In the genomic region with DNA sequence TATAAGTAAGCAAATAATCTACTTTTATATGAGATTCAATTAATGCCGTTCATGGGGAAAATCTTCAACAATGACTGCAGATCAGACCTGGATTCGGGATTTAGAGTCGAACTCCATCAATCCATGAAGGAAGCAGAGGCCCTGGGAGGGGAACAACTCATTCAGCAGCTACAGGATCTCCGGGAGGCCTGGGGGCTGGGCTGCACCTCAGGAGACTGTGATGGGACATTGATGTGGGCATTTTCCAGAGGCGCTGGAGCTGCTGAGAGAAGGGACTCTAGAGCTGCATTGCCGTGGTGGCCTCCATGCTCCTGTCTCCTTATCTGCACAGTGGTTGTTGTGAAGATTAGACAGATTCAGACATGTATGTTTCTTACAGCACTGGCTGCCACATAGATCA, we compare ENCODE assay signal across 27 cellular contexts.
"Had no signal": no experiment of that assay in that cellular context is flagged by ENCODE, and none has a peak within 500 bp of the region (broad histone marks: within the 10 kb centered on the region; RNA-seq: fewer than 3 reads in every experiment).

No MANE protein-coding gene starts in this region.

- ATAC-seq: activated CD4-positive, alpha-beta T cell treated with anti-CD3 and anti-CD28 coated beads for 36 hours; activated CD8-positive, alpha-beta memory T cell treated with anti-CD3 and anti-CD28 coated beads, Interleukin-2, amount 10 ng/mL, durations not matched to agents 7 days and 5 days; activated CD8-positive, alpha-beta T cell treated with anti-CD3 and anti-CD28 coated beads, Interleukin-2, amount 10 ng/mL, durations not matched to agents 7 days and 5 days; activated naive CD4-positive, alpha-beta T cell treated with anti-CD3 and anti-CD28 coated beads, Interleukin-2, amount 50 U/mL, for 72 hours; effector memory CD8-positive, alpha-beta T cell had no signal

- H3K36me3 ChIP-seq: ascending aorta had no signal

- H3K9me3 ChIP-seq: ascending aorta had no signal

- DNase-seq: activated CD4-positive, alpha-beta memory T cell treated with anti-CD3 and anti-CD28 coated beads for 36 hours; activated CD4-positive, alpha-beta T cell treated with anti-CD3 and anti-CD28 coated beads for 36 hours; activated CD4-positive, alpha-beta T cell treated with anti-CD3 and anti-CD28 coated beads, Interleukin-2, amount 10 ng/mL, durations not matched to agents 24 days and 14 days; activated CD4-positive, CD25-positive, alpha-beta regulatory T cell; activated CD4-positive, CD25-positive, alpha-beta regulatory T cell treated with anti-CD3 and anti-CD28 coated beads, Interleukin-2, amount 50 U/mL, for 72 hours; activated CD8-positive, alpha-beta memory T cell treated with anti-CD3 and anti-CD28 coated beads, Interleukin-2, amount 10 ng/mL, durations not matched to agents 7 days and 5 days; activated CD8-positive, alpha-beta memory T cell treated with anti-CD3 and anti-CD28 coated beads, Interleukin-2, amount 50 U/mL, for 4 hours; activated CD8-positive, alpha-beta T cell treated with anti-CD3 and anti-CD28 coated beads, Interleukin-2, amount 10 ng/mL, durations not matched to agents 7 days and 5 days; activated effector memory CD4-positive, alpha-beta T cell treated with anti-CD3 and anti-CD28 coated beads, Interleukin-2, amount 50 U/mL, for 16 hours; activated naive CD4-positive, alpha-beta T cell treated with anti-CD3 and anti-CD28 coated beads for 36 hours; activated naive CD8-positive, alpha-beta T cell treated with anti-CD3 and anti-CD28 coated beads, Interleukin-2, amount 10 ng/mL, durations not matched to agents 7 days and 5 days; activated T-cell treated with anti-CD3 and anti-CD28 coated beads, Interleukin-2, amount 50 U/mL, for 1 hour; activated T-cell treated with anti-CD3 and anti-CD28 coated beads, Interleukin-2, amount 50 U/mL, for 48 hours; caudate nucleus; cortex of kidney; dermis blood vessel endothelial cell; effector CD4-positive, alpha-beta T cell; effector memory CD8-positive, alpha-beta T cell; foreskin fibroblast; head of caudate nucleus; T-helper 2 cell had no signal

- H3K4me3 ChIP-seq: ascending aorta had no signal

- H3K27ac Mint-ChIP-seq: activated CD4-positive, alpha-beta memory T cell treated with anti-CD3 and anti-CD28 coated beads for 36 hours; activated CD4-positive, alpha-beta T cell treated with anti-CD3 and anti-CD28 coated beads for 36 hours; activated CD4-positive, alpha-beta T cell treated with anti-CD3 and anti-CD28 coated beads, Interleukin-2, amount 10 ng/mL, durations not matched to agents 24 days and 14 days; activated CD8-positive, alpha-beta memory T cell treated with anti-CD3 and anti-CD28 coated beads, Interleukin-2, amount 10 ng/mL, durations not matched to agents 7 days and 5 days; activated CD8-positive, alpha-beta T cell treated with anti-CD3 and anti-CD28 coated beads, Interleukin-2, amount 10 ng/mL, durations not matched to agents 7 days and 5 days; activated naive CD4-positive, alpha-beta T cell treated with anti-CD3 and anti-CD28 coated beads for 36 hours; activated naive CD8-positive, alpha-beta T cell treated with anti-CD3 and anti-CD28 coated beads, Interleukin-2, amount 10 ng/mL, durations not matched to agents 7 days and 5 days; activated T-helper 1 cell treated with anti-CD3 and anti-CD28 coated beads, Interleukin-12 subunit alpha, Interleukin-12 subunit beta, Interleukin-2, Interleukin-4 antibody, amounts not matched to agents 30 ng/mL and 10 ng/mL and 1 ng/mL, durations not matched to agents 14 hours and 24 hours and 36 hours; activated T-helper 2 cell treated with anti-CD3 and anti-CD28 coated beads, Interferon-gamma antibody, Interleukin-2, Interleukin-4, amounts not matched to agents 10 μg/mL and 5 μg/mL and 100 μg/mL, durations not matched to agents 14 hours and 24 hours and 36 hours; effector memory CD8-positive, alpha-beta T cell had no signal

- H3K4me1 Mint-ChIP-seq: activated CD4-positive, alpha-beta T cell treated with anti-CD3 and anti-CD28 coated beads for 36 hours; activated CD8-positive, alpha-beta memory T cell treated with anti-CD3 and anti-CD28 coated beads, Interleukin-2, amount 10 ng/mL, durations not matched to agents 7 days and 5 days; brain had no signal

- H3K27me3 Mint-ChIP-seq: activated CD4-positive, alpha-beta memory T cell treated with anti-CD3 and anti-CD28 coated beads for 36 hours; activated CD4-positive, alpha-beta T cell treated with anti-CD3 and anti-CD28 coated beads, Interleukin-2, amount 10 ng/mL, durations not matched to agents 24 days and 14 days; activated CD8-positive, alpha-beta memory T cell treated with anti-CD3 and anti-CD28 coated beads, Interleukin-2, amount 10 ng/mL, durations not matched to agents 7 days and 5 days; effector memory CD8-positive, alpha-beta T cell had no signal

- H3K27ac ChIP-seq: ascending aorta, epithelial cell of prostate had no signal

- H3K4me1 ChIP-seq: ascending aorta had no signal

- H3K4me3 Mint-ChIP-seq: activated CD4-positive, alpha-beta memory T cell treated with anti-CD3 and anti-CD28 coated beads for 36 hours; activated CD4-positive, alpha-beta T cell treated with anti-CD3 and anti-CD28 coated beads for 36 hours; activated CD4-positive, alpha-beta T cell treated with anti-CD3 and anti-CD28 coated beads, Interleukin-2, amount 10 ng/mL, durations not matched to agents 24 days and 14 days; activated CD8-positive, alpha-beta memory T cell treated with anti-CD3 and anti-CD28 coated beads, Interleukin-2, amount 10 ng/mL, durations not matched to agents 7 days and 5 days; activated CD8-positive, alpha-beta T cell treated with anti-CD3 and anti-CD28 coated beads, Interleukin-2, amount 10 ng/mL, durations not matched to agents 7 days and 5 days; activated naive CD4-positive, alpha-beta T cell treated with anti-CD3 and anti-CD28 coated beads for 36 hours; activated naive CD8-positive, alpha-beta T cell treated with anti-CD3 and anti-CD28 coated beads, Interleukin-2, amount 10 ng/mL, durations not matched to agents 7 days and 5 days; activated T-helper 1 cell treated with anti-CD3 and anti-CD28 coated beads, Interleukin-12 subunit alpha, Interleukin-12 subunit beta, Interleukin-2, Interleukin-4 antibody, amounts not matched to agents 30 ng/mL and 10 ng/mL and 1 ng/mL, durations not matched to agents 14 hours and 24 hours and 36 hours; brain; effector memory CD8-positive, alpha-beta T cell had no signal

- H3K27me3 ChIP-seq: ascending aorta had no signal

- H3K36me3 Mint-ChIP-seq: activated CD4-positive, alpha-beta memory T cell treated with anti-CD3 and anti-CD28 coated beads for 36 hours; activated CD8-positive, alpha-beta memory T cell treated with anti-CD3 and anti-CD28 coated beads, Interleukin-2, amount 10 ng/mL, durations not matched to agents 7 days and 5 days; activated naive CD8-positive, alpha-beta T cell treated with anti-CD3 and anti-CD28 coated beads, Interleukin-2, amount 10 ng/mL, durations not matched to agents 7 days and 5 days had no signal
